ENCODE assay signal across 18 cellular contexts in genomic region chr7:36260481-36260880, GRCh38.
DNase-seq lines count a peak whose midpoint lies in the region; ATAC-seq and TF ChIP-seq lines count a peak whose summit lies in the region.
"Had no signal": no experiment of that assay in that cellular context is flagged by ENCODE, and none has a peak within 500 bp of the region (broad histone marks: within the 10 kb centered on the region; RNA-seq: fewer than 3 reads in every experiment).

No MANE protein-coding gene starts in this region.

- 43% methylated on average over 2 of the region's 2 CpGs for WGBS in prostate gland

- peaks cover 52% of the 10 kb centered on the region for H3K4me1 ChIP-seq in lower lobe of right lung
- peaks cover 41% of the 10 kb centered on the region for H3K4me1 ChIP-seq in prostate gland (replicated peaks)
- H3K4me1 ChIP-seq in mucosa of descending colon (ENCODE audit: low read depth) = peaks cover 43% of the 10 kb centered on the region

- DNase-seq in mesothelial cell of epicardium (ENCODE audit: low spot score in 2 of 2, unreplicated experiment in 2 of 2) (no peak), lower lobe of right lung (no peak), D341Med (ENCODE audit: low spot score) (no peak), prostate gland (ENCODE audit: low spot score) (no peak), mucosa of descending colon (no peak)
- DNase-seq: activated CD8-positive, alpha-beta T cell treated with anti-CD3 and anti-CD28 coated beads, Interleukin-2, amount 10 ng/mL, durations not matched to agents 7 days and 5 days; activated naive CD4-positive, alpha-beta T cell treated with Interleukin-2 at 50 U/mL for 16 hours; AML-193; DND-41; NCI-H1436 treated with DMSO at 0.1 percent for 48 hours; SHP77; stimulated activated CD4-positive, alpha-beta T cell treated with anti-CD3 and anti-CD28 coated beads, Interleukin-2, amount 100 ng/mL, for 24 hours; uterus had no signal

- no peak for TF ChIP-seq POLR2A in prostate gland (IDR thresholded peaks at IDR 0.05)

- H3K4me3 ChIP-seq in lower lobe of right lung (no peak overlapping the region), prostate gland (no peak overlapping the region), mucosa of descending colon (no peak overlapping the region)
- H3K4me3 ChIP-seq: gastroesophageal sphincter, GM23248, uterus had no signal

- peaks cover 15% of the 10 kb centered on the region for H3K36me3 Mint-ChIP-seq in mesothelial cell of epicardium

- H3K36me3 ChIP-seq in lower lobe of right lung (no peaks in the 10 kb centered on the region), prostate gland (no peaks in the 10 kb centered on the region), mucosa of descending colon (ENCODE audit: low read depth) (no peaks in the 10 kb centered on the region)
- H3K36me3 ChIP-seq: gastroesophageal sphincter, uterus had no signal

- H3K9me3 Mint-ChIP-seq in mesothelial cell of epicardium = peaks cover 20% of the 10 kb centered on the region

- H3K9me3 ChIP-seq in lower lobe of right lung (peaks cover 3% of the 10 kb centered on the region), prostate gland (no peaks in the 10 kb centered on the region), mucosa of descending colon (no peaks in the 10 kb centered on the region)
- H3K9me3 ChIP-seq: gastroesophageal sphincter, uterus had no signal

- H3K4me1 Mint-ChIP-seq in mesothelial cell of epicardium = peaks cover 63% of the 10 kb centered on the region

- TF ChIP-seq CTCF in mesothelial cell of epicardium (IDR thresholded peaks at IDR 0.05; ENCODE audit: unreplicated experiment) (no peak), lower lobe of right lung (IDR thresholded peaks at IDR 0.05) (no peak), prostate gland (IDR thresholded peaks at IDR 0.05) (no peak), mucosa of descending colon (IDR thresholded peaks at IDR 0.05) (no peak)

- peak; percentile 49 for ATAC-seq in GM18499 (IDR thresholded peaks at IDR 0.05; ENCODE audit: insufficient read depth, unreplicated experiment)
- ATAC-seq in GM21529 (IDR thresholded peaks at IDR 0.05; ENCODE audit: unreplicated experiment) = peak; percentile 71
- peak; percentile 38 for ATAC-seq in HG03565 (IDR thresholded peaks at IDR 0.05; ENCODE audit: unreplicated experiment)
- no peak for ATAC-seq in lower lobe of right lung
- ATAC-seq in mucosa of descending colon = no peak
- ATAC-seq: activated CD8-positive, alpha-beta T cell treated with anti-CD3 and anti-CD28 coated beads, Interleukin-2, amount 10 ng/mL, durations not matched to agents 7 days and 5 days; gastroesophageal sphincter had no signal

- H3K27ac Mint-ChIP-seq in mesothelial cell of epicardium = peak overlapping the region; percentile 47
- H3K27ac Mint-ChIP-seq: activated CD8-positive, alpha-beta T cell treated with anti-CD3 and anti-CD28 coated beads, Interleukin-2, amount 10 ng/mL, durations not matched to agents 7 days and 5 days had no signal

- no peak overlapping the region for H3K4me3 Mint-ChIP-seq in mesothelial cell of epicardium
- H3K4me3 Mint-ChIP-seq: activated CD8-positive, alpha-beta T cell treated with anti-CD3 and anti-CD28 coated beads, Interleukin-2, amount 10 ng/mL, durations not matched to agents 7 days and 5 days had no signal

- H3K27ac ChIP-seq in lower lobe of right lung (no peak overlapping the region), prostate gland (peak overlapping the region in 1 of 2 donors; percentile 54)
- H3K27ac ChIP-seq: gastroesophageal sphincter, GM23248, uterus had no signal

- H3K27me3 ChIP-seq in lower lobe of right lung (ENCODE audit: low read depth) = no peaks in the 10 kb centered on the region
- no peaks in the 10 kb centered on the region for H3K27me3 ChIP-seq in prostate gland (replicated peaks; ENCODE audit: insufficient read depth)
- H3K27me3 ChIP-seq: gastroesophageal sphincter, uterus had no signal

- intact Hi-C loops in lower lobe of right lung (cut with DNase I) = no loop called here
- intact Hi-C loops in prostate gland (cut with DNase I) = no loop called here
- intact Hi-C loops in mucosa of descending colon (cut with DNase I, micrococcal nuclease) = no loop called here

- H3K27me3 Mint-ChIP-seq in mesothelial cell of epicardium (ENCODE audit: low read depth) = no peaks in the 10 kb centered on the region

Comparison
In these comparisons a context has a peak if more than half of its experiments do, and no peak if none do; other contexts are left out.
1. ATAC-seq: peak in GM18499 (single experiment), GM21529 (single experiment) and HG03565 (single experiment); none in lower lobe of right lung (0 of 2) and mucosa of descending colon (single experiment).